Comparison of ENCODE assay signal across 18 cellular contexts in the genomic region with DNA sequence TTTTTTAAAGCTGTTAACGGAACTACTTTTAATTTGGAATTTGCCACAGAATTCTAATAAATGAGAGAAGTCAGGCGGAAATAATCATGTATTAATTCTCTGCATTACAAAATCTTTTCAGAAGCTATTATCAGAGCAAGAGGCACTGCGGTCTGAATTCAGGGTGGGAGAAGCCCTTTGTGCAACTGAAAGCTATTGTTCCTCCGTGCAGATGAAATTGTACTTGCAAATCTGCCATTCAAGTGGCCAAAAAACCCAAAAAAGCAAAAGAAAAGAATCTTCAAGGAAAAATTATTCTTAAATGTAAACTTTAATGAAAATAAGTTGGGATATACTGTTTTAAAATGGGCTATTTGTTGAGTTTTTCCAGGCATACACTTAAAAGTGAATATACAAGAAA.
"Had no signal": no experiment of that assay in that cellular context is flagged by ENCODE, and none has a peak within 500 bp of the region (broad histone marks: within the 10 kb centered on the region; RNA-seq: fewer than 3 reads in every experiment).

No MANE protein-coding gene starts in this region.

- H3K4me1 ChIP-seq: ascending aorta, foreskin keratinocyte had no signal

- H3K4me3 ChIP-seq: ascending aorta, right atrium auricular region, thyroid gland, vagina had no signal

- DNase-seq: activated CD4-positive, alpha-beta T cell treated with anti-CD3 and anti-CD28 coated beads, Interleukin-2, amount 50 U/mL, for 4 hours; activated CD4-positive, CD25-positive, alpha-beta regulatory T cell; activated effector memory CD4-positive, alpha-beta T cell treated with Interleukin-2 at 50 U/mL for 16 hours; activated T-cell treated with anti-CD3 and anti-CD28 coated beads, Interleukin-2, amount 50 U/mL, for 1 hour; foreskin keratinocyte; left ventricle myocardium inferior; mesenchymal stem cell; small intestine; T-helper 2 cell; thyroid gland had no signal

- FAIRE-seq: colon, endothelial cell of umbilical vein, keratinocyte, small intestine, TTC549 had no signal

- H3K9me3 ChIP-seq: ascending aorta, left ventricle myocardium inferior, neutrophil, right atrium auricular region, thyroid gland, vagina had no signal

- H3K27ac ChIP-seq: ascending aorta, foreskin keratinocyte, left ventricle myocardium inferior, neutrophil, right atrium auricular region, thyroid gland, vagina had no signal

- H3K36me3 ChIP-seq: ascending aorta, left ventricle myocardium inferior, neutrophil, right atrium auricular region, thyroid gland, vagina had no signal

- ATAC-seq: foreskin keratinocyte had no signal
